24 cellular contexts compared by ENCODE assay signal in genomic region chrX:114976321-114976720, GRCh38. TPM values are rescaled to one million over a fixed set of nuclear protein-coding genes. Genes with fewer than 3 reads are reported as not detected.
DNase-seq lines count a peak whose midpoint lies in the region; ATAC-seq and TF ChIP-seq lines count a peak whose summit lies in the region.
"Had no signal": no experiment of that assay in that cellular context is flagged by ENCODE, and none has a peak within 500 bp of the region (broad histone marks: within the 10 kb centered on the region; RNA-seq: fewer than 3 reads in every experiment).

No MANE protein-coding gene starts in this region.

- H3K27me3 ChIP-seq in RWPE2 (ENCODE audit: insufficient read depth, poor library complexity, severe bottlenecking) = no peaks in the 10 kb centered on the region
- H3K27me3 ChIP-seq: ascending aorta, colonic mucosa, SJSA1, spleen, testis had no signal

- no peaks in the 10 kb centered on the region for H3K9me3 ChIP-seq in RWPE2 (ENCODE audit: severe bottlenecking)
- H3K9me3 ChIP-seq: ascending aorta, colonic mucosa, HAP-1, SJSA1, testis had no signal

- H3K27ac ChIP-seq in RWPE2 (ENCODE audit: poor library complexity, severe bottlenecking) = peak overlapping the region; percentile 32
- H3K27ac ChIP-seq: ascending aorta, C4-2B, colonic mucosa, heart right ventricle, SJSA1, spleen, testis had no signal

- peaks cover 7% of the 10 kb centered on the region for H3K9me3 Mint-ChIP-seq in type B pancreatic cell
- H3K9me3 Mint-ChIP-seq in activated T-cell treated with anti-CD3 and anti-CD28 coated beads, Interleukin-2, amount 50 U/mL, for 24 hours = peaks cover 2% of the 10 kb centered on the region
- H3K9me3 Mint-ChIP-seq: natural killer cell treated with Interleukin-12 subunit alpha and Interleukin-12 subunit beta and Interleukin-15 and Interleukin-18, amount 100 ng/mL, for 72 hours had no signal

- peak overlapping the region; percentile 7 for H3K27ac Mint-ChIP-seq in type B pancreatic cell
- H3K27ac Mint-ChIP-seq in activated T-cell treated with anti-CD3 and anti-CD28 coated beads, Interleukin-2, amount 50 U/mL, for 24 hours = no peak overlapping the region
- H3K27ac Mint-ChIP-seq: memory B cell, progenitor cell of endocrine pancreas had no signal

- no peaks in the 10 kb centered on the region for H3K4me1 Mint-ChIP-seq in type B pancreatic cell (ENCODE audit: unreplicated experiment)
- no peaks in the 10 kb centered on the region for H3K4me1 Mint-ChIP-seq in activated T-cell treated with anti-CD3 and anti-CD28 coated beads, Interleukin-2, amount 50 U/mL, for 24 hours (ENCODE audit: low read depth)
- H3K4me1 Mint-ChIP-seq: memory B cell had no signal

- peak; percentile 36 for DNase-seq in GM04503 (ENCODE audit: low read depth)
- DNase-seq in RWPE2 (ENCODE audit: low spot score) = no peak
- peak; percentile 54 for DNase-seq in fibroblast of pulmonary artery (ENCODE audit: low read depth)
- no peak for DNase-seq in type B pancreatic cell (ENCODE audit: extremely low spot score, unreplicated experiment)
- no peak for DNase-seq in NCI-H2227 (lab: John Stamatoyannopoulos, UW; ENCODE audit: unreplicated experiment)
- DNase-seq in activated T-cell treated with anti-CD3 and anti-CD28 coated beads, Interleukin-2, amount 50 U/mL, for 24 hours = no peak
- DNase-seq: activated gamma-delta T cell treated with Interleukin-2 at 50 U/mL for 16 hours, colonic mucosa, DMS79, heart right ventricle, NCI-H146, NCI-H446 treated with DMSO at 0.1 percent for 48 hours, spleen, T-helper 9 cell, testis had no signal

- TF ChIP-seq CTCF in RWPE2 (IDR thresholded peaks at IDR 0.05; ENCODE audit: poor library complexity, severe bottlenecking) (no peak), fibroblast of pulmonary artery (IDR thresholded peaks at IDR 0.05; ENCODE audit: low read length, missing control alignments) (no peak), type B pancreatic cell (conservative IDR thresholded peaks at IDR 0.05) (no peak)

- ATAC-seq in RWPE2 (ENCODE audit: low read depth) = peak; percentile 80
- no peak for ATAC-seq in SK-N-SH treated with all-trans-retinoic acid at 6 μM for 48 hours
- ATAC-seq: heart right ventricle had no signal

- no peaks in the 10 kb centered on the region for H3K27me3 Mint-ChIP-seq in type B pancreatic cell
- peaks cover 7% of the 10 kb centered on the region for H3K27me3 Mint-ChIP-seq in activated T-cell treated with anti-CD3 and anti-CD28 coated beads, Interleukin-2, amount 50 U/mL, for 24 hours
- H3K27me3 Mint-ChIP-seq: memory B cell, progenitor cell of endocrine pancreas had no signal

- H3K36me3 Mint-ChIP-seq in type B pancreatic cell = no peaks in the 10 kb centered on the region
- H3K36me3 Mint-ChIP-seq in activated T-cell treated with anti-CD3 and anti-CD28 coated beads, Interleukin-2, amount 50 U/mL, for 24 hours (ENCODE audit: low read depth) = no peaks in the 10 kb centered on the region
- H3K36me3 Mint-ChIP-seq: memory B cell; natural killer cell treated with Interleukin-12 subunit alpha and Interleukin-12 subunit beta and Interleukin-15 and Interleukin-18, amount 100 ng/mL, for 72 hours had no signal

- H3K4me1 ChIP-seq in RWPE2 (ENCODE audit: insufficient read depth, poor library complexity, severe bottlenecking) = peaks cover 3% of the 10 kb centered on the region
- H3K4me1 ChIP-seq: colonic mucosa, heart right ventricle, SJSA1, spleen, testis had no signal

- H3K4me3 Mint-ChIP-seq in type B pancreatic cell = no peak overlapping the region
- H3K4me3 Mint-ChIP-seq in activated T-cell treated with anti-CD3 and anti-CD28 coated beads, Interleukin-2, amount 50 U/mL, for 24 hours = no peak overlapping the region
- H3K4me3 Mint-ChIP-seq: memory B cell; natural killer cell treated with Interleukin-12 subunit alpha and Interleukin-12 subunit beta and Interleukin-15 and Interleukin-18, amount 100 ng/mL, for 72 hours had no signal

- H3K4me3 ChIP-seq in RWPE2 (ENCODE audit: severe bottlenecking) (no peak overlapping the region), fibroblast of pulmonary artery (replicated peaks; ENCODE audit: low read depth, low read length) (no peak overlapping the region)
- H3K4me3 ChIP-seq: ascending aorta, colonic mucosa, HAP-1, heart right ventricle, SJSA1, spleen, testis had no signal

- no peaks in the 10 kb centered on the region for H3K36me3 ChIP-seq in RWPE2 (ENCODE audit: low read depth)
- H3K36me3 ChIP-seq: ascending aorta, colonic mucosa, HAP-1, heart right ventricle, SJSA1, spleen had no signal

TF ChIP-seq in SK-N-SH treated with all-trans-retinoic acid at 6 μM for 48 hours, 23 proteins besides CTCF, POLR2A, EP300 and RAD21 (continues in another document):
- TF ChIP-seq POU6F1 (CRISPR knock-in tag; IDR thresholded peaks at IDR 0.05; ENCODE audit: borderline replicate concordance, low read depth) (no peak), TOX (CRISPR knock-in tag; IDR thresholded peaks at IDR 0.05; ENCODE audit: borderline replicate concordance) (no peak), ISL1 (CRISPR knock-in tag; IDR thresholded peaks at IDR 0.05) (no peak), PPARA (CRISPR knock-in tag; IDR thresholded peaks at IDR 0.05; ENCODE audit: borderline replicate concordance) (no peak), ZC3H10 (CRISPR knock-in tag; IDR thresholded peaks at IDR 0.05) (no peak), ZNF8 (CRISPR knock-in tag; IDR thresholded peaks at IDR 0.05) (no peak), ZFP30 (CRISPR knock-in tag; IDR thresholded peaks at IDR 0.05) (no peak), TSHZ2 (CRISPR knock-in tag; IDR thresholded peaks at IDR 0.05) (no peak), ZFP3 (CRISPR knock-in tag; IDR thresholded peaks at IDR 0.05) (no peak), SNAI2 (CRISPR knock-in tag; IDR thresholded peaks at IDR 0.05) (no peak), ESRRG (CRISPR knock-in tag; IDR thresholded peaks at IDR 0.05) (no peak), GLIS3 (CRISPR knock-in tag; IDR thresholded peaks at IDR 0.05) (no peak), CREB5 (CRISPR knock-in tag; IDR thresholded peaks at IDR 0.05; ENCODE audit: low read depth) (no peak)

RNA-seq across cellular contexts. Expression of gene IL13RA2, which starts 41.1 kb away (rescaled TPM):
- total RNA-seq in type B pancreatic cell (ENCODE audit: low replicate concordance) = 0.43 and 2.2 TPM in 2 replicates
- total RNA-seq: LHCN-M2; natural killer cell treated with Interleukin-12 subunit alpha and Interleukin-12 subunit beta and Interleukin-15 and Interleukin-18, amount 100 ng/mL, for 72 hours; progenitor cell of endocrine pancreas; SJSA1 had no signal

Comparison
In these comparisons a context has a peak if more than half of its experiments do, and no peak if none do; other contexts are left out.
1. DNase-seq: peak in GM04503 (single experiment) and fibroblast of pulmonary artery (single experiment); none in RWPE2 (single experiment), type B pancreatic cell (single experiment), NCI-H2227 (single experiment) and activated T-cell treated with anti-CD3 and anti-CD28 coated beads, Interleukin-2, amount 50 U/mL, for 24 hours (single experiment).